19 cellular contexts compared by ENCODE assay signal in genomic region chr1:193025218-193025617, GRCh38.
"Had no signal": no experiment of that assay in that cellular context is flagged by ENCODE, and none has a peak within 500 bp of the region (broad histone marks: within the 10 kb centered on the region; RNA-seq: fewer than 3 reads in every experiment).

No MANE protein-coding gene starts in this region.

- H3K9me3 Mint-ChIP-seq: dendritic cell treated with granulocyte-macrophage colony-stimulating factor and Interleukin-4, amounts not matched to agents 40 ng/mL and 50 ng/mL, for 4 days; memory B cell; naive B cell had no signal

- H3K36me3 ChIP-seq: neutrophil had no signal

- H3K9me3 ChIP-seq: lower lobe of right lung, neutrophil, psoas muscle, stomach, thoracic aorta, transverse colon had no signal

- H3K27me3 Mint-ChIP-seq: dendritic cell treated with granulocyte-macrophage colony-stimulating factor and Interleukin-4, amounts not matched to agents 40 ng/mL and 50 ng/mL, for 4 days; memory B cell; naive B cell had no signal

- H3K4me3 ChIP-seq: lower lobe of right lung, psoas muscle, skin epidermis, stomach, thoracic aorta, transverse colon had no signal

- H3K27ac ChIP-seq: foreskin keratinocyte, lower lobe of right lung, neutrophil, psoas muscle, skin epidermis, stomach, thoracic aorta, transverse colon had no signal

- FAIRE-seq: colon had no signal

- DNase-seq: cerebellar nuclear complex; erythroblast; foreskin keratinocyte; lower lobe of right lung; midbrain; naive B cell; psoas muscle; retina; stimulated activated CD4-positive, alpha-beta T cell treated with anti-CD3 and anti-CD28 coated beads, Interleukin-12 subunit alpha, Interleukin-12 subunit beta, amount 100 ng/mL, for 4 hours; stimulated activated naive CD4-positive, alpha-beta T cell; stomach; substantia nigra; transverse colon had no signal

- H3K4me1 ChIP-seq: foreskin keratinocyte, lower lobe of right lung, psoas muscle, transverse colon had no signal

- H3K4me3 Mint-ChIP-seq: dendritic cell treated with granulocyte-macrophage colony-stimulating factor and Interleukin-4, amounts not matched to agents 40 ng/mL and 50 ng/mL, for 4 days; memory B cell; naive B cell had no signal

- H3K27me3 ChIP-seq: foreskin keratinocyte, neutrophil, stomach, transverse colon had no signal

- H3K4me1 Mint-ChIP-seq: memory B cell, naive B cell had no signal

- H3K27ac Mint-ChIP-seq: dendritic cell treated with granulocyte-macrophage colony-stimulating factor and Interleukin-4, amounts not matched to agents 40 ng/mL and 50 ng/mL, for 4 days; memory B cell; naive B cell had no signal
